ENCODE assay signal across 24 cellular contexts in genomic region chr3:169629895-169630294, GRCh38. TPM values are rescaled to one million over a fixed set of nuclear protein-coding genes. Genes with fewer than 3 reads are reported as not detected.
"Had no signal": no experiment of that assay in that cellular context is flagged by ENCODE, and none has a peak within 500 bp of the region (broad histone marks: within the 10 kb centered on the region; RNA-seq: fewer than 3 reads in every experiment).

No MANE protein-coding gene starts in this region.

- H3K4me1 Mint-ChIP-seq: activated B cell treated with CpG ODN at 0.5 μM for 24 hours; activated CD4-positive, alpha-beta T cell treated with anti-CD3 and anti-CD28 coated beads, Interleukin-2, amount 10 ng/mL, durations not matched to agents 24 days and 14 days; activated T-helper 17 cell treated with anti-CD3 and anti-CD28 coated beads, Interleukin-2, amount 50 U/mL, for 72 hours; central memory CD8-positive, alpha-beta T cell had no signal

- DNase-seq: activated B cell treated with CpG ODN at 0.5 μM for 24 hours; activated CD4-positive, alpha-beta memory T cell treated with anti-CD3 and anti-CD28 coated beads for 36 hours; activated CD4-positive, alpha-beta T cell treated with anti-CD3 and anti-CD28 coated beads for 1 hour; activated CD4-positive, alpha-beta T cell treated with anti-CD3 and anti-CD28 coated beads, Interleukin-2, amount 10 ng/mL, durations not matched to agents 24 days and 14 days; activated gamma-delta T cell; activated naive CD4-positive, alpha-beta T cell treated with anti-CD3 and anti-CD28 coated beads for 36 hours; activated T-cell treated with anti-CD3 and anti-CD28 coated beads for 4 hours; activated T-cell treated with anti-CD3 and anti-CD28 coated beads, Interleukin-2, amount 50 U/mL, for 48 hours; amygdala; Kasumi-1; KBM-7; NCI-H1105 treated with DMSO at 0.1 percent for 48 hours; NCI-H1930; NCI-H510A treated with DMSO at 0.1 percent for 48 hours; Peyer's patch; SHP77; T-helper 17 cell; T-helper 9 cell had no signal

- H3K9me3 Mint-ChIP-seq: activated B cell treated with CpG ODN at 0.5 μM for 24 hours; activated CD4-positive, alpha-beta memory T cell treated with anti-CD3 and anti-CD28 coated beads for 36 hours; activated CD4-positive, alpha-beta T cell treated with anti-CD3 and anti-CD28 coated beads, Interleukin-2, amount 10 ng/mL, durations not matched to agents 24 days and 14 days; activated naive CD4-positive, alpha-beta T cell treated with anti-CD3 and anti-CD28 coated beads for 36 hours; activated T-helper 17 cell treated with anti-CD3 and anti-CD28 coated beads, Interleukin-2, amount 50 U/mL, for 72 hours; brain; central memory CD8-positive, alpha-beta T cell had no signal

- H3K4me3 Mint-ChIP-seq: activated B cell treated with CpG ODN at 0.5 μM for 24 hours; activated CD4-positive, alpha-beta memory T cell treated with anti-CD3 and anti-CD28 coated beads for 36 hours; activated CD4-positive, alpha-beta T cell treated with anti-CD3 and anti-CD28 coated beads, Interleukin-2, amount 10 ng/mL, durations not matched to agents 24 days and 14 days; activated naive CD4-positive, alpha-beta T cell treated with anti-CD3 and anti-CD28 coated beads for 36 hours; activated naive CD8-positive, alpha-beta T cell; activated T-helper 17 cell treated with anti-CD3 and anti-CD28 coated beads, Interleukin-2, amount 50 U/mL, for 72 hours; brain; central memory CD8-positive, alpha-beta T cell; T-helper 17 cell had no signal

- FAIRE-seq: astrocyte had no signal

- H3K36me3 Mint-ChIP-seq: activated CD4-positive, alpha-beta memory T cell treated with anti-CD3 and anti-CD28 coated beads for 36 hours; activated naive CD8-positive, alpha-beta T cell; brain had no signal

- ATAC-seq: activated T-helper 17 cell treated with anti-CD3 and anti-CD28 coated beads, Interleukin-2, amount 50 U/mL, for 72 hours; T-helper 17 cell had no signal

- H3K27ac Mint-ChIP-seq: activated B cell treated with CpG ODN at 0.5 μM for 24 hours; activated CD4-positive, alpha-beta memory T cell treated with anti-CD3 and anti-CD28 coated beads for 36 hours; activated CD4-positive, alpha-beta T cell treated with anti-CD3 and anti-CD28 coated beads, Interleukin-2, amount 10 ng/mL, durations not matched to agents 24 days and 14 days; activated naive CD4-positive, alpha-beta T cell treated with anti-CD3 and anti-CD28 coated beads for 36 hours; activated naive CD8-positive, alpha-beta T cell; activated T-helper 17 cell treated with anti-CD3 and anti-CD28 coated beads, Interleukin-2, amount 50 U/mL, for 72 hours; brain; T-helper 17 cell had no signal

RNA-seq across cellular contexts. Expression of gene MECOM, which starts 33.6 kb away (rescaled TPM):
- total RNA-seq: activated CD4-positive, alpha-beta memory T cell treated with anti-CD3 and anti-CD28 coated beads for 36 hours; activated CD4-positive, alpha-beta T cell treated with anti-CD3 and anti-CD28 coated beads, Interleukin-2, amount 10 ng/mL, durations not matched to agents 24 days and 14 days; activated CD8-positive, alpha-beta memory T cell treated with anti-CD3 and anti-CD28 coated beads for 36 hours; activated naive CD4-positive, alpha-beta T cell treated with anti-CD3 and anti-CD28 coated beads for 36 hours; activated T-helper 17 cell treated with anti-CD3 and anti-CD28 coated beads, Interleukin-2, amount 50 U/mL, for 72 hours had no signal
